In the genomic region with DNA sequence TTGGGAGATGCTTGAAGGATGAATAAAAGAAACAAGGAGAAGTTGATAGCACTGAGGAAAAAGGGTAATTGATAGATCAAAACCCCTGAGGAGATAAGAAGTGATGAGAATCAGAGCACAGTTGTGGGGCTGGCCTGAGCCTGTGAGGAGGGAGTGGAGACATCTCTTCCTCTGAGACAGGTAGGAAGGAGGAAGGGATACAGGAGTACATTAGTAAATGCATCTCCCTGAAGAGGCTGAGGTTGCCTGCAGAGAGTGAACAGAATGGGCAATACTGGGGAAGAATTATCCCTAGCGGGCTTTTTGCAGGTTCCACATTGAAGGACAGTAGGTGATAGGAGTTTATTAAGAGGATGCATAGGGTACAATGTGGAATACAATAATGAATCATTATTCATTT, we compare ENCODE assay signal across 1 cellular context.
TF ChIP-seq lines count a peak whose summit lies in the region.

No MANE protein-coding gene starts in this region.

TF ChIP-seq in HCT116, 20 proteins besides CTCF, POLR2A, EP300 and RAD21:
- TF ChIP-seq ZNF274 (IDR thresholded peaks at IDR 0.05; ENCODE audit: low read depth, low read length), result no peak
- no peak for TF ChIP-seq EZH2 (IDR thresholded peaks at IDR 0.05)
- TF ChIP-seq EGR1 (IDR thresholded peaks at IDR 0.05; ENCODE audit: low read depth), result no peak
